1 cellular context compared by ENCODE assay signal in genomic region chr6:129954749-129955431, GRCh38.
TF ChIP-seq lines count a peak whose summit lies in the region.

No MANE protein-coding gene starts in this region.

TF ChIP-seq in SK-N-SH, 30 proteins besides CTCF, POLR2A, EP300 and RAD21:
- TF ChIP-seq MEF2A (IDR thresholded peaks at IDR 0.05; ENCODE audit: borderline replicate concordance, low read depth): no peak
- TF ChIP-seq USF2 (IDR thresholded peaks at IDR 0.05; ENCODE audit: borderline replicate concordance, low read depth, low read length): no peak
- no peak for TF ChIP-seq EZH2phosphoT487 (IDR thresholded peaks at IDR 0.05; ENCODE audit: borderline replicate concordance, low read depth)
- no peak for TF ChIP-seq RFX5 (IDR thresholded peaks at IDR 0.05; ENCODE audit: low read length)
- TF ChIP-seq, protein P1, sequence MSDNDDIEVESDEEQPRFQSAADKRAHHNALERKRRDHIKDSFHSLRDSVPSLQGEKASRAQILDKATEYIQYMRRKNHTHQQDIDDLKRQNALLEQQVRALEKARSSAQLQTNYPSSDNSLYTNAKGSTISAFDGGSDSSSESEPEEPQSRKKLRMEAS (IDR thresholded peaks at IDR 0.05; ENCODE audit: low read depth): no peak
- TF ChIP-seq MXI1 (IDR thresholded peaks at IDR 0.05; ENCODE audit: low read depth, low read length): no peak
